1 cellular context compared by ENCODE assay signal in genomic region chr4:1410491-1411325, GRCh38.
TF ChIP-seq lines count a peak whose summit lies in the region.

No MANE protein-coding gene starts in this region.

TF ChIP-seq in K562, 482 proteins besides CTCF, POLR2A, EP300 and RAD21 (continued from another document and continues in another):
- TF ChIP-seq ZNF280A (IDR thresholded peaks at IDR 0.05; ENCODE audit: low read depth, partially characterized antibody), result no peak
- no peak for TF ChIP-seq MCM2 (IDR thresholded peaks at IDR 0.05; ENCODE audit: low read depth)
- no peak for TF ChIP-seq SIX5 (IDR thresholded peaks at IDR 0.05; ENCODE audit: borderline replicate concordance in 1 of 2, insufficient read depth in 1 of 2, low read depth in 1 of 2, low read length in 2 of 2)
- TF ChIP-seq BMI1 (IDR thresholded peaks at IDR 0.05; ENCODE audit: low read length), result no peak
- peak; percentile 97 to 99 for TF ChIP-seq MNT (conservative IDR thresholded peaks at IDR 0.05)
- TF ChIP-seq ELF4 (CRISPR knock-in tag; IDR thresholded peaks at IDR 0.05), result no peak
- TF ChIP-seq EP400 (IDR thresholded peaks at IDR 0.05), result no peak
- TF ChIP-seq PML (IDR thresholded peaks at IDR 0.05; ENCODE audit: low read length), result no peak
- no peak for TF ChIP-seq TAF1 (IDR thresholded peaks at IDR 0.05; ENCODE audit: control insufficient read depth, extremely low read depth, insufficient read depth, low read length, severe bottlenecking)
- no peak for TF ChIP-seq SFPQ (IDR thresholded peaks at IDR 0.05; ENCODE audit: low read depth, low read length)
- TF ChIP-seq CBX1 (IDR thresholded peaks at IDR 0.05; ENCODE audit: low read depth), result 0 out of 2 replicates have a peak, but pooled peaks have one; percentile 16
- TF ChIP-seq ZBTB12 (CRISPR knock-in tag; IDR thresholded peaks at IDR 0.05), result no peak
- TF ChIP-seq HMGN3 (IDR thresholded peaks at IDR 0.05; ENCODE audit: borderline replicate concordance, extremely low read depth, insufficient read length, low read depth, low read length), result peak; percentile 66
- TF ChIP-seq KAT2B (IDR thresholded peaks at IDR 0.05; ENCODE audit: low read depth, low read length), result no peak
- peak; percentile 100 for TF ChIP-seq AFF4 (CRISPR knock-in tag; IDR thresholded peaks at IDR 0.05)
- no peak for TF ChIP-seq NFATC3 (IDR thresholded peaks at IDR 0.05)
- TF ChIP-seq ZNF778 (CRISPR knock-in tag; IDR thresholded peaks at IDR 0.05), result no peak
- TF ChIP-seq FOSL1 (tag; conservative IDR thresholded peaks at IDR 0.05), result no peak
- TF ChIP-seq CCNT2 (IDR thresholded peaks at IDR 0.05; ENCODE audit: borderline replicate concordance, extremely low read depth, insufficient read length, low read depth, low read length), result peak; percentile 34
- TF ChIP-seq NR4A1 (CRISPR knock-in tag; IDR thresholded peaks at IDR 0.05), result no peak
- peak; percentile 89 for TF ChIP-seq NR4A1 (tag; IDR thresholded peaks at IDR 0.05)
- TF ChIP-seq ZNF274 (IDR thresholded peaks at IDR 0.05; ENCODE audit: borderline replicate concordance, low read depth, low read length), result no peak
- TF ChIP-seq NUFIP1 (IDR thresholded peaks at IDR 0.05; ENCODE audit: partially characterized antibody), result no peak
- no peak for TF ChIP-seq MEIS2 (IDR thresholded peaks at IDR 0.05; ENCODE audit: partially characterized antibody)
- no peak for TF ChIP-seq ZNF79 (CRISPR knock-in tag; IDR thresholded peaks at IDR 0.05; ENCODE audit: low read depth)
- no peak for TF ChIP-seq IFI16 (CRISPR knock-in tag; IDR thresholded peaks at IDR 0.05)
- TF ChIP-seq EWSR1 (IDR thresholded peaks at IDR 0.05; ENCODE audit: borderline replicate concordance, low read depth, partially characterized antibody), result no peak
- TF ChIP-seq ATF1 (CRISPR knock-in tag; IDR thresholded peaks at IDR 0.05), result peak; percentile 91
- TF ChIP-seq ATF1 (tag; IDR thresholded peaks at IDR 0.05), result no peak
- no peak for TF ChIP-seq ZNF77 (CRISPR knock-in tag; IDR thresholded peaks at IDR 0.05)
- TF ChIP-seq ZBTB33 (CRISPR knock-in tag; IDR thresholded peaks at IDR 0.05), result peak; percentile 98
- no peak for TF ChIP-seq MTA3 (IDR thresholded peaks at IDR 0.05; ENCODE audit: borderline replicate concordance)
- no peak for TF ChIP-seq ZNF165 (CRISPR knock-in tag; IDR thresholded peaks at IDR 0.05; ENCODE audit: borderline replicate concordance)
- TF ChIP-seq ZNF507 (tag; conservative IDR thresholded peaks at IDR 0.05), result no peak
- TF ChIP-seq HDAC2 (IDR thresholded peaks at IDR 0.05), result peak; percentile 94
- peak; percentile 71; the same call in 1 of the 2 replicates for TF ChIP-seq ZNF143 (CRISPR knock-in tag; IDR thresholded peaks at IDR 0.05)
- no peak for TF ChIP-seq ZNF436 (CRISPR knock-in tag; IDR thresholded peaks at IDR 0.05)
- TF ChIP-seq BRF2 (IDR thresholded peaks at IDR 0.05; ENCODE audit: borderline replicate concordance, insufficient read depth, insufficient read length), result no peak
- no peak for TF ChIP-seq ZBTB8A (IDR thresholded peaks at IDR 0.05; ENCODE audit: partially characterized antibody)
- TF ChIP-seq ZFP91 (CRISPR knock-in tag; IDR thresholded peaks at IDR 0.05), result peak; percentile 88
- TF ChIP-seq ZNF431 (CRISPR knock-in tag; IDR thresholded peaks at IDR 0.05), result peak; percentile 96
- no peak for TF ChIP-seq RBM34 (IDR thresholded peaks at IDR 0.05; ENCODE audit: borderline replicate concordance, insufficient read depth, low read length)
- TF ChIP-seq SPI1 (IDR thresholded peaks at IDR 0.05; ENCODE audit: borderline replicate concordance, low read depth, low read length), result no peak
- no peak for TF ChIP-seq POLR2B (IDR thresholded peaks at IDR 0.05; ENCODE audit: low read depth, partially characterized antibody)
- no peak for TF ChIP-seq NR2F6 (CRISPR knock-in tag; IDR thresholded peaks at IDR 0.05)
- peak in 1 of 2 experiments; percentile 100 for TF ChIP-seq AFF1 (IDR thresholded peaks at IDR 0.05; ENCODE audit: low read depth in 1 of 2, partially characterized antibody in 2 of 2)
- no peak for TF ChIP-seq HDAC6 (IDR thresholded peaks at IDR 0.05; ENCODE audit: low read depth, low read length)
